Comparison of ENCODE assay signal across 2 cellular contexts in the genomic region with DNA sequence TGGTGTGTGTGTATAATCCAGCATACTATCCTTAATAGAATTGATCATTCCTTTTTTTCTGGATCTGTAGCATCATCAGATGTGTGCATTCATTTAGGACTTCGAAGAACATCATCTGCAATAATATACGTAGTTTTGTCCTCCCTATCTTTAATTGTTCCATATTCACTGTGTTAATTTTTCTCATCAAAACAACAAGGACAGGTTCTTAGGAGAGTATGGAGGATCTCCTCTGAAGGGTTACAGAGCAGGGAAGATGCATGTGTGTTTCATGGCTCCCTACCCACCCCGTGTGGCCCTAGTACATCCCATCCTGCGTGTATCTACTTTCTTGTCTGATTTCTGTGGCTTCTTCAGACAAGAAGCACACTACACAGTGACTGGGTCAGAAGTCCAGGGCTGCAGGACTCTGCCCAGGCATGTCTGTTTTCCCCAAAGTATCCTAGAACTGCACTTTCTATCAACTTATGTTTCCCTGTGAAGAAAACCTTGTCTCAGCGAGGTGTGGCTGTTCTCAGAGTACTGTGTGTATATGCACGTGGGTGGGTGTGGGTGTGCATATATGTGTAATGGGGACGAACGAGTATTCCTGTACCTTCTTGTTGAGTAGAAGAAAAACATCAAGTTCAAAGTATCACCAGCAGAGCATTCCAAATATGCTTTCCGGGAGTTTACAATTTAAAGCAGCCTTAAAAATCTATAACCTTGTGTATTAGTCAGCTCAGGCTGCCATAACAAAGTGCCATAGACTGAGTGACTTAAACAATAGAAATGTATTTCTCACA.
TF ChIP-seq lines count a peak whose summit lies in the region.

No MANE protein-coding gene starts in this region.

TF ChIP-seq in SK-N-SH treated with all-trans-retinoic acid at 6 μM for 48 hours, 23 proteins besides CTCF, POLR2A, EP300 and RAD21 (continued from another document):
- no peak for TF ChIP-seq ISL1 (CRISPR knock-in tag; IDR thresholded peaks at IDR 0.05)
- TF ChIP-seq, protein P1, sequence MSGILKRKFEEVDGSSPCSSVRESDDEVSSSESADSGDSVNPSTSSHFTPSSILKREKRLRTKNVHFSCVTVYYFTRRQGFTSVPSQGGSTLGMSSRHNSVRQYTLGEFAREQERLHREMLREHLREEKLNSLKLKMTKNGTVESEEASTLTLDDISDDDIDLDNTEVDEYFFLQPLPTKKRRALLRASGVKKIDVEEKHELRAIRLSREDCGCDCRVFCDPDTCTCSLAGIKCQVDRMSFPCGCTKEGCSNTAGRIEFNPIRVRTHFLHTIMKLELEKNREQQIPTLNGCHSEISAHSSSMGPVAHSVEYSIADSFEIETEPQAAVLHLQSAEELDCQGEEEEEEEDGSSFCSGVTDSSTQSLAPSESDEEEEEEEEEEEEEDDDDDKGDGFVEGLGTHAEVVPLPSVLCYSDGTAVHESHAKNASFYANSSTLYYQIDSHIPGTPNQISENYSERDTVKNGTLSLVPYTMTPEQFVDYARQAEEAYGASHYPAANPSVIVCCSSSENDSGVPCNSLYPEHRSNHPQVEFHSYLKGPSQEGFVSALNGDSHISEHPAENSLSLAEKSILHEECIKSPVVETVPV (CRISPR knock-in tag; IDR thresholded peaks at IDR 0.05), result no peak
- no peak for TF ChIP-seq ESRRG (CRISPR knock-in tag; IDR thresholded peaks at IDR 0.05)
- TF ChIP-seq SNAI2 (CRISPR knock-in tag; IDR thresholded peaks at IDR 0.05), result no peak
- TF ChIP-seq CSDC2 (CRISPR knock-in tag; IDR thresholded peaks at IDR 0.05), result no peak
- no peak for TF ChIP-seq ZC3H10 (CRISPR knock-in tag; IDR thresholded peaks at IDR 0.05)
- no peak for TF ChIP-seq ZNF8 (CRISPR knock-in tag; IDR thresholded peaks at IDR 0.05)
- no peak for TF ChIP-seq GLIS3 (CRISPR knock-in tag; IDR thresholded peaks at IDR 0.05)
- TF ChIP-seq, protein P2, sequence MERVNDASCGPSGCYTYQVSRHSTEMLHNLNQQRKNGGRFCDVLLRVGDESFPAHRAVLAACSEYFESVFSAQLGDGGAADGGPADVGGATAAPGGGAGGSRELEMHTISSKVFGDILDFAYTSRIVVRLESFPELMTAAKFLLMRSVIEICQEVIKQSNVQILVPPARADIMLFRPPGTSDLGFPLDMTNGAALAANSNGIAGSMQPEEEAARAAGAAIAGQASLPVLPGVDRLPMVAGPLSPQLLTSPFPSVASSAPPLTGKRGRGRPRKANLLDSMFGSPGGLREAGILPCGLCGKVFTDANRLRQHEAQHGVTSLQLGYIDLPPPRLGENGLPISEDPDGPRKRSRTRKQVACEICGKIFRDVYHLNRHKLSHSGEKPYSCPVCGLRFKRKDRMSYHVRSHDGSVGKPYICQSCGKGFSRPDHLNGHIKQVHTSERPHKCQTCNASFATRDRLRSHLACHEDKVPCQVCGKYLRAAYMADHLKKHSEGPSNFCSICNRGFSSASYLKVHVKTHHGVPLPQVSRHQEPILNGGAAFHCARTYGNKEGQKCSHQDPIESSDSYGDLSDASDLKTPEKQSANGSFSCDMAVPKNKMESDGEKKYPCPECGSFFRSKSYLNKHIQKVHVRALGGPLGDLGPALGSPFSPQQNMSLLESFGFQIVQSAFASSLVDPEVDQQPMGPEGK (CRISPR knock-in tag; IDR thresholded peaks at IDR 0.05; ENCODE audit: borderline replicate concordance), result no peak
- no peak for TF ChIP-seq ZFP3 (CRISPR knock-in tag; IDR thresholded peaks at IDR 0.05)
- TF ChIP-seq, protein P3, sequence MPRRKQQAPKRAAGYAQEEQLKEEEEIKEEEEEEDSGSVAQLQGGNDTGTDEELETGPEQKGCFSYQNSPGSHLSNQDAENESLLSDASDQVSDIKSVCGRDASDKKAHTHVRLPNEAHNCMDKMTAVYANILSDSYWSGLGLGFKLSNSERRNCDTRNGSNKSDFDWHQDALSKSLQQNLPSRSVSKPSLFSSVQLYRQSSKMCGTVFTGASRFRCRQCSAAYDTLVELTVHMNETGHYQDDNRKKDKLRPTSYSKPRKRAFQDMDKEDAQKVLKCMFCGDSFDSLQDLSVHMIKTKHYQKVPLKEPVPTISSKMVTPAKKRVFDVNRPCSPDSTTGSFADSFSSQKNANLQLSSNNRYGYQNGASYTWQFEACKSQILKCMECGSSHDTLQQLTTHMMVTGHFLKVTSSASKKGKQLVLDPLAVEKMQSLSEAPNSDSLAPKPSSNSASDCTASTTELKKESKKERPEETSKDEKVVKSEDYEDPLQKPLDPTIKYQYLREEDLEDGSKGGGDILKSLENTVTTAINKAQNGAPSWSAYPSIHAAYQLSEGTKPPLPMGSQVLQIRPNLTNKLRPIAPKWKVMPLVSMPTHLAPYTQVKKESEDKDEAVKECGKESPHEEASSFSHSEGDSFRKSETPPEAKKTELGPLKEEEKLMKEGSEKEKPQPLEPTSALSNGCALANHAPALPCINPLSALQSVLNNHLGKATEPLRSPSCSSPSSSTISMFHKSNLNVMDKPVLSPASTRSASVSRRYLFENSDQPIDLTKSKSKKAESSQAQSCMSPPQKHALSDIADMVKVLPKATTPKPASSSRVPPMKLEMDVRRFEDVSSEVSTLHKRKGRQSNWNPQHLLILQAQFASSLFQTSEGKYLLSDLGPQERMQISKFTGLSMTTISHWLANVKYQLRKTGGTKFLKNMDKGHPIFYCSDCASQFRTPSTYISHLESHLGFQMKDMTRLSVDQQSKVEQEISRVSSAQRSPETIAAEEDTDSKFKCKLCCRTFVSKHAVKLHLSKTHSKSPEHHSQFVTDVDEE (CRISPR knock-in tag; IDR thresholded peaks at IDR 0.05), result no peak
- TF ChIP-seq OSR1 (CRISPR knock-in tag; IDR thresholded peaks at IDR 0.05), result no peak
- TF ChIP-seq BACH2 (CRISPR knock-in tag; IDR thresholded peaks at IDR 0.05; ENCODE audit: borderline replicate concordance), result no peak
- TF ChIP-seq ZNF70 (CRISPR knock-in tag; IDR thresholded peaks at IDR 0.05), result no peak

TF ChIP-seq in SK-N-SH, 30 proteins besides CTCF, POLR2A, EP300 and RAD21 (continued from another document):
- TF ChIP-seq, protein P4, sequence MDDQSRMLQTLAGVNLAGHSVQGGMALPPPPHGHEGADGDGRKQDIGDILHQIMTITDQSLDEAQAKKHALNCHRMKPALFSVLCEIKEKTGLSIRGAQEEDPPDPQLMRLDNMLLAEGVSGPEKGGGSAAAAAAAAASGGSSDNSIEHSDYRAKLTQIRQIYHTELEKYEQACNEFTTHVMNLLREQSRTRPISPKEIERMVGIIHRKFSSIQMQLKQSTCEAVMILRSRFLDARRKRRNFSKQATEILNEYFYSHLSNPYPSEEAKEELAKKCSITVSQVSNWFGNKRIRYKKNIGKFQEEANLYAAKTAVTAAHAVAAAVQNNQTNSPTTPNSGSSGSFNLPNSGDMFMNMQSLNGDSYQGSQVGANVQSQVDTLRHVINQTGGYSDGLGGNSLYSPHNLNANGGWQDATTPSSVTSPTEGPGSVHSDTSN (IDR thresholded peaks at IDR 0.05), result no peak
- no peak for TF ChIP-seq MXI1 (IDR thresholded peaks at IDR 0.05; ENCODE audit: low read depth, low read length)
- TF ChIP-seq, protein P5, sequence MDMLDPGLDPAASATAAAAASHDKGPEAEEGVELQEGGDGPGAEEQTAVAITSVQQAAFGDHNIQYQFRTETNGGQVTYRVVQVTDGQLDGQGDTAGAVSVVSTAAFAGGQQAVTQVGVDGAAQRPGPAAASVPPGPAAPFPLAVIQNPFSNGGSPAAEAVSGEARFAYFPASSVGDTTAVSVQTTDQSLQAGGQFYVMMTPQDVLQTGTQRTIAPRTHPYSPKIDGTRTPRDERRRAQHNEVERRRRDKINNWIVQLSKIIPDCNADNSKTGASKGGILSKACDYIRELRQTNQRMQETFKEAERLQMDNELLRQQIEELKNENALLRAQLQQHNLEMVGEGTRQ (IDR thresholded peaks at IDR 0.05; ENCODE audit: borderline replicate concordance, low read depth, low read length), result no peak
- TF ChIP-seq, protein P6, sequence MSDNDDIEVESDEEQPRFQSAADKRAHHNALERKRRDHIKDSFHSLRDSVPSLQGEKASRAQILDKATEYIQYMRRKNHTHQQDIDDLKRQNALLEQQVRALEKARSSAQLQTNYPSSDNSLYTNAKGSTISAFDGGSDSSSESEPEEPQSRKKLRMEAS (IDR thresholded peaks at IDR 0.05; ENCODE audit: low read depth), result no peak
- TF ChIP-seq GABPA (IDR thresholded peaks at IDR 0.05; ENCODE audit: low read depth), result no peak
TF ChIP-seq in SK-N-SH: peak in this region for 0.
